Comparison of ENCODE assay signal across 21 cellular contexts in genomic region chr12:106854723-106855122, GRCh38.
DNase-seq lines count a peak whose midpoint lies in the region; ATAC-seq and TF ChIP-seq lines count a peak whose summit lies in the region.
"Had no signal": no experiment of that assay in that cellular context is flagged by ENCODE, and none has a peak within 500 bp of the region (broad histone marks: within the 10 kb centered on the region; RNA-seq: fewer than 3 reads in every experiment).

No MANE protein-coding gene starts in this region.

- H3K27me3 ChIP-seq in CD4-positive, CD25-positive, alpha-beta regulatory T cell (ENCODE audit: control insufficient read depth, insufficient read depth, low read length) = no peaks in the 10 kb centered on the region

- H3K9me3 Mint-ChIP-seq in activated T-cell treated with anti-CD3 and anti-CD28 coated beads, Interleukin-2, amount 50 U/mL, for 72 hours = no peaks in the 10 kb centered on the region
- H3K9me3 Mint-ChIP-seq in CD4-positive, CD25-positive, alpha-beta regulatory T cell = no peaks in the 10 kb centered on the region
- no peaks in the 10 kb centered on the region for H3K9me3 Mint-ChIP-seq in activated naive CD8-positive, alpha-beta T cell treated with anti-CD3 and anti-CD28 coated beads for 36 hours
- no peaks in the 10 kb centered on the region for H3K9me3 Mint-ChIP-seq in osteocyte (ENCODE audit: unreplicated experiment)
- H3K9me3 Mint-ChIP-seq: CD8-positive, alpha-beta memory T cell had no signal

- peak overlapping the region; percentile 93 for H3K27ac Mint-ChIP-seq in activated T-cell treated with anti-CD3 and anti-CD28 coated beads, Interleukin-2, amount 50 U/mL, for 72 hours
- peak overlapping the region in 2 of 3 donors; percentile 65 to 89 for H3K27ac Mint-ChIP-seq in CD4-positive, CD25-positive, alpha-beta regulatory T cell
- no peak overlapping the region for H3K27ac Mint-ChIP-seq in activated naive CD8-positive, alpha-beta T cell treated with anti-CD3 and anti-CD28 coated beads for 36 hours
- H3K27ac Mint-ChIP-seq in osteocyte (ENCODE audit: unreplicated experiment) = no peak overlapping the region
- H3K27ac Mint-ChIP-seq: B cell, H9 had no signal

- H3K27me3 Mint-ChIP-seq in activated T-cell treated with anti-CD3 and anti-CD28 coated beads, Interleukin-2, amount 50 U/mL, for 72 hours (ENCODE audit: low read depth) = no peaks in the 10 kb centered on the region
- no peaks in the 10 kb centered on the region for H3K27me3 Mint-ChIP-seq in CD4-positive, CD25-positive, alpha-beta regulatory T cell
- no peaks in the 10 kb centered on the region for H3K27me3 Mint-ChIP-seq in activated naive CD8-positive, alpha-beta T cell treated with anti-CD3 and anti-CD28 coated beads for 36 hours
- no peaks in the 10 kb centered on the region for H3K27me3 Mint-ChIP-seq in osteocyte (ENCODE audit: unreplicated experiment)
- H3K27me3 Mint-ChIP-seq: CD8-positive, alpha-beta memory T cell had no signal

- no peak for TF ChIP-seq CTCF in osteocyte (IDR thresholded peaks at IDR 0.05)

- peak overlapping the region; percentile 36 for H3K27ac ChIP-seq in CD4-positive, CD25-positive, alpha-beta regulatory T cell (ENCODE audit: insufficient read depth, low read length, poor library complexity, severe bottlenecking)
- H3K27ac ChIP-seq: 22Rv1 had no signal

- no peaks in the 10 kb centered on the region for H3K9me3 ChIP-seq in CD4-positive, CD25-positive, alpha-beta regulatory T cell (ENCODE audit: control insufficient read depth in 2 of 2, low read length in 2 of 2)

- ATAC-seq in activated T-cell treated with anti-CD3 and anti-CD28 coated beads, Interleukin-2, amount 50 U/mL, for 72 hours (replicated peaks in 1 of 2) = no peak
- ATAC-seq in CD4-positive, CD25-positive, alpha-beta regulatory T cell (ENCODE audit: low read depth in 2 of 2) = no peak
- no peak for ATAC-seq in HG02981 (IDR thresholded peaks at IDR 0.05; ENCODE audit: unreplicated experiment)

- peak overlapping the region; percentile 38 to 49 for H3K4me3 Mint-ChIP-seq in activated T-cell treated with anti-CD3 and anti-CD28 coated beads, Interleukin-2, amount 50 U/mL, for 72 hours
- peak overlapping the region in 1 of 4 donors; percentile 59 for H3K4me3 Mint-ChIP-seq in CD4-positive, CD25-positive, alpha-beta regulatory T cell
- H3K4me3 Mint-ChIP-seq in activated naive CD8-positive, alpha-beta T cell treated with anti-CD3 and anti-CD28 coated beads for 36 hours = peak overlapping the region; percentile 18
- no peak overlapping the region for H3K4me3 Mint-ChIP-seq in osteocyte (ENCODE audit: unreplicated experiment)
- H3K4me3 Mint-ChIP-seq: B cell, H9 had no signal

- H3K4me1 Mint-ChIP-seq in activated T-cell treated with anti-CD3 and anti-CD28 coated beads, Interleukin-2, amount 50 U/mL, for 72 hours (ENCODE audit: low read depth) = peaks cover 13% of the 10 kb centered on the region
- peaks cover 0 to 5% (median 4%) of the 10 kb centered on the region in 4 donors for H3K4me1 Mint-ChIP-seq in CD4-positive, CD25-positive, alpha-beta regulatory T cell
- peaks cover 5% of the 10 kb centered on the region for H3K4me1 Mint-ChIP-seq in activated naive CD8-positive, alpha-beta T cell treated with anti-CD3 and anti-CD28 coated beads for 36 hours
- H3K4me1 Mint-ChIP-seq in osteocyte (ENCODE audit: unreplicated experiment) = no peaks in the 10 kb centered on the region
- H3K4me1 Mint-ChIP-seq: B cell had no signal

- H3K36me3 ChIP-seq in CD4-positive, CD25-positive, alpha-beta regulatory T cell (ENCODE audit: control insufficient read depth, insufficient read depth, low read length) = peaks cover 11% of the 10 kb centered on the region

- peaks cover 4 to 6% of the 10 kb centered on the region in 2 donors for H3K36me3 Mint-ChIP-seq in activated T-cell treated with anti-CD3 and anti-CD28 coated beads, Interleukin-2, amount 50 U/mL, for 72 hours (ENCODE audit: insufficient read depth in 2 of 2)
- peaks cover 18% of the 10 kb centered on the region for H3K36me3 Mint-ChIP-seq in CD4-positive, CD25-positive, alpha-beta regulatory T cell
- peaks cover 18% of the 10 kb centered on the region for H3K36me3 Mint-ChIP-seq in activated naive CD8-positive, alpha-beta T cell treated with anti-CD3 and anti-CD28 coated beads for 36 hours
- H3K36me3 Mint-ChIP-seq in osteocyte (ENCODE audit: unreplicated experiment) = peaks cover 13% of the 10 kb centered on the region

- H3K4me3 ChIP-seq in CD4-positive, CD25-positive, alpha-beta regulatory T cell (ENCODE audit: low read depth, low read length) = peak overlapping the region; percentile 60

- peaks cover 19% of the 10 kb centered on the region for H3K4me1 ChIP-seq in CD4-positive, CD25-positive, alpha-beta regulatory T cell (ENCODE audit: control insufficient read depth, insufficient read depth, low read length, poor library complexity, severe bottlenecking)

- peak; percentile 52 for DNase-seq in NCI-H146 (lab: John Stamatoyannopoulos, UW)
- DNase-seq in NCI-H146 treated with DMSO at 0.1 percent for 48 hours (lab: John Stamatoyannopoulos, UW; ENCODE audit: unreplicated experiment) = no peak
- no peak for DNase-seq in activated T-cell treated with anti-CD3 and anti-CD28 coated beads, Interleukin-2, amount 50 U/mL, for 72 hours
- no peak for DNase-seq in activated T-cell treated with anti-CD3 and anti-CD28 coated beads, Interleukin-2, amount 50 U/mL, for 1 hour
- no peak for DNase-seq in CD4-positive, CD25-positive, alpha-beta regulatory T cell
- no peak for DNase-seq in activated naive CD8-positive, alpha-beta T cell treated with anti-CD3 and anti-CD28 coated beads for 36 hours
- DNase-seq in osteocyte (ENCODE audit: extremely low spot score, unreplicated experiment) = no peak
- DNase-seq: CD8-positive, alpha-beta memory T cell; DND-41; H9; IMR-90; Kasumi-1; MM.1S; NCI-H1092 treated with DMSO at 0.1 percent for 48 hours; NCI-H1694 treated with DMSO at 0.1 percent for 48 hours; NCI-H2107; NCI-H2227 treated with DMSO at 0.1 percent for 48 hours; NK-92 treated with Interleukin-12 subunit alpha and Interleukin-12 subunit beta, amount 100 ng/mL, for 24 hours had no signal

Comparison
In these comparisons a context has a peak if more than half of its experiments do, and no peak if none do; other contexts are left out.
1. H3K27ac Mint-ChIP-seq: peak in activated T-cell treated with anti-CD3 and anti-CD28 coated beads, Interleukin-2, amount 50 U/mL, for 72 hours (single experiment) and CD4-positive, CD25-positive, alpha-beta regulatory T cell (2 of 3); none in activated naive CD8-positive, alpha-beta T cell treated with anti-CD3 and anti-CD28 coated beads for 36 hours (single experiment) and osteocyte (single experiment).